ENCODE assay signal across 22 cellular contexts in genomic region chr1:174841747-174842146, GRCh38.
A peak's percentile ranks its signal among the peaks of the same experiment; 100 is the strongest.
DNase-seq lines count a peak whose midpoint lies in the region; ATAC-seq and TF ChIP-seq lines count a peak whose summit lies in the region.
"Had no signal": no experiment of that assay in that cellular context is flagged by ENCODE, and none has a peak within 500 bp of the region (broad histone marks: within the 10 kb centered on the region; RNA-seq: fewer than 3 reads in every experiment).

No MANE protein-coding gene starts in this region.

- intact Hi-C loops in OCI-LY7 (cut with micrococcal nuclease; ENCODE audit: unreplicated experiment), result no loop called here

- DNase-seq in GM13977 (ENCODE audit: low spot score), result peak; percentile 41
- peak; percentile 75 for DNase-seq in OCI-LY7 (ENCODE audit: low spot score)
- DNase-seq in foreskin melanocyte, result peak; percentile 45
- no peak for DNase-seq in HFFc6
- DNase-seq in T-cell, result no peak
- DNase-seq in mucosa of gallbladder (ENCODE audit: low spot score), result no peak
- DNase-seq: activated CD8-positive, alpha-beta T cell treated with anti-CD3 and anti-CD28 coated beads for 36 hours; colonic mucosa; COR-L47; mammary epithelial cell; NCI-H1105 treated with DMSO at 0.1 percent for 48 hours; NCI-H774; posterior cingulate gyrus; stimulated activated CD4-positive, alpha-beta T cell treated with anti-CD3 and anti-CD28 coated beads, Interleukin-2, amount 100 ng/mL, for 48 hours; substantia nigra; T-helper 1 cell; WERI-Rb-1 had no signal

- peak overlapping the region; percentile 60 for H3K4me2 ChIP-seq in OCI-LY7 (ENCODE audit: low read length)

- no peaks in the 10 kb centered on the region for H3K36me3 ChIP-seq in OCI-LY7 (ENCODE audit: insufficient read depth, low read length)
- H3K36me3 ChIP-seq: colonic mucosa, vagina, WERI-Rb-1 had no signal

- H3K79me2 ChIP-seq in OCI-LY7 (ENCODE audit: insufficient read depth, low read depth, low read length), result peaks cover 11% of the 10 kb centered on the region; the same call in 1 of the 2 replicates

- H3K36me3 Mint-ChIP-seq in HFFc6 (ENCODE audit: low read depth) (no peaks in the 10 kb centered on the region), T-cell (no peaks in the 10 kb centered on the region)
- H3K36me3 Mint-ChIP-seq: brain; natural killer cell treated with Interleukin-12 subunit alpha and Interleukin-12 subunit beta and Interleukin-15 and Interleukin-18, amount 100 ng/mL, for 72 hours had no signal

- no peaks in the 10 kb centered on the region for H4K20me1 ChIP-seq in OCI-LY7 (ENCODE audit: insufficient read depth, low read length)

- in situ Hi-C loops in GM13977 (cut with MboI; ENCODE audit: low pct_unique_long_range_greater_than_20kb, low sequenced_read_pairs, unreplicated experiment), result no loop called here

- ATAC-seq in HG03064 (IDR thresholded peaks at IDR 0.05; ENCODE audit: low read depth, unreplicated experiment) (peak; percentile 63), T-cell (replicated peaks in 1 of 4) (no peak), GM21390 (IDR thresholded peaks at IDR 0.05; ENCODE audit: unreplicated experiment) (no peak)
- ATAC-seq: activated CD8-positive, alpha-beta T cell treated with anti-CD3 and anti-CD28 coated beads for 36 hours had no signal

- no peaks in the 10 kb centered on the region; the same call in 1 of the 2 replicates for H3K27me3 Mint-ChIP-seq in HFFc6 (ENCODE audit: insufficient read depth)
- no peaks in the 10 kb centered on the region for H3K27me3 Mint-ChIP-seq in T-cell
- H3K27me3 Mint-ChIP-seq: activated CD8-positive, alpha-beta T cell treated with anti-CD3 and anti-CD28 coated beads for 36 hours; brain; natural killer cell treated with Interleukin-12 subunit alpha and Interleukin-12 subunit beta and Interleukin-15 and Interleukin-18, amount 100 ng/mL, for 72 hours had no signal

- peak overlapping the region; percentile 20 for H3K4me3 ChIP-seq in OCI-LY7 (ENCODE audit: low read depth, low read length, poor library complexity, severe bottlenecking)
- H3K4me3 ChIP-seq: colonic mucosa, vagina had no signal

- H2AFZ ChIP-seq in OCI-LY7 (ENCODE audit: low read length), result peak overlapping the region; percentile 17; the same call in 1 of the 2 replicates

- no peaks in the 10 kb centered on the region for H3K9me3 ChIP-seq in OCI-LY7 (ENCODE audit: low read length)
- H3K9me3 ChIP-seq: colonic mucosa, vagina had no signal

- H3K9me3 Mint-ChIP-seq in HFFc6 (no peaks in the 10 kb centered on the region), T-cell (no peaks in the 10 kb centered on the region)
- H3K9me3 Mint-ChIP-seq: activated CD8-positive, alpha-beta T cell treated with anti-CD3 and anti-CD28 coated beads for 36 hours; brain; natural killer cell treated with Interleukin-12 subunit alpha and Interleukin-12 subunit beta and Interleukin-15 and Interleukin-18, amount 100 ng/mL, for 72 hours had no signal

- H3K4me3 Mint-ChIP-seq in HFFc6 (no peak overlapping the region), T-cell (no peak overlapping the region)
- H3K4me3 Mint-ChIP-seq: activated CD8-positive, alpha-beta T cell treated with anti-CD3 and anti-CD28 coated beads for 36 hours; brain; natural killer cell treated with Interleukin-12 subunit alpha and Interleukin-12 subunit beta and Interleukin-15 and Interleukin-18, amount 100 ng/mL, for 72 hours had no signal

- H3K4me1 ChIP-seq in OCI-LY7 (ENCODE audit: insufficient read depth, low read length, poor library complexity, severe bottlenecking), result peaks cover 39% of the 10 kb centered on the region
- H3K4me1 ChIP-seq: colonic mucosa, vagina had no signal

- no peak overlapping the region for H3K27ac Mint-ChIP-seq in HFFc6
- no peak overlapping the region for H3K27ac Mint-ChIP-seq in T-cell
- H3K27ac Mint-ChIP-seq: activated CD8-positive, alpha-beta T cell treated with anti-CD3 and anti-CD28 coated beads for 36 hours; brain had no signal

- no peaks in the 10 kb centered on the region for H3K4me1 Mint-ChIP-seq in HFFc6 (ENCODE audit: low read depth)
- peaks cover 8 to 28% (median 24%) of the 10 kb centered on the region in 3 donors for H3K4me1 Mint-ChIP-seq in T-cell
- H3K4me1 Mint-ChIP-seq: brain had no signal

- TF ChIP-seq CTCF in GM13977 (IDR thresholded peaks at IDR 0.05; ENCODE audit: extremely low read depth, insufficient read depth, missing control alignments) (no peak), OCI-LY7 (conservative IDR thresholded peaks at IDR 0.05; ENCODE audit: low read length) (no peak), HFFc6 (IDR thresholded peaks at IDR 0.05) (no peak)

- peak overlapping the region; percentile 70 for H3K27ac ChIP-seq in OCI-LY7 (ENCODE audit: low read depth, low read length, poor library complexity, severe bottlenecking)
- H3K27ac ChIP-seq: colonic mucosa, vagina, WERI-Rb-1 had no signal

- BruUV-seq in OCI-LY7 (replicated peaks; lab: Mats Ljungman, UMichigan), result no TSS peak

- POLR2A ChIA-PET in OCI-LY7 (lab: Charles Lee), result no interaction called here
- POLR2A ChIA-PET in T-cell (lab: Charles Lee), result no interaction called here

- H3K9me2 ChIP-seq in OCI-LY7 (ENCODE audit: insufficient read depth, low read length), result no peaks in the 10 kb centered on the region

- CTCF ChIA-PET in OCI-LY7 (lab: Charles Lee; ENCODE audit: unreplicated experiment) (no interaction called here), T-cell (lab: Charles Lee) (no interaction called here)

Comparison
In these comparisons a context has a peak if more than half of its experiments do, and no peak if none do; other contexts are left out.
1. DNase-seq: peak in GM13977 (single experiment), OCI-LY7 (single experiment) and foreskin melanocyte (single experiment); none in HFFc6 (single experiment), T-cell (0 of 34) and mucosa of gallbladder (single experiment).